In genomic region chr1:52919051-52919719, GRCh38 we compare ENCODE assay signal across 18 cellular contexts. TPM values are rescaled to one million over a fixed set of nuclear protein-coding genes. Genes with fewer than 3 reads are reported as not detected.
A peak's percentile ranks its signal among the peaks of the same experiment; 100 is the strongest.
DNase-seq lines count a peak whose midpoint lies in the region; ATAC-seq, FAIRE-seq and TF ChIP-seq lines count a peak whose summit lies in the region.
"Had no signal": no experiment of that assay in that cellular context is flagged by ENCODE, and none has a peak within 500 bp of the region (broad histone marks: within the 10 kb centered on the region; RNA-seq: fewer than 3 reads in every experiment).

No MANE protein-coding gene starts in this region.

- H3K4me3 Mint-ChIP-seq in T-cell (peak overlapping the region in 1 of 3 donors; percentile 59), GM23338 (no peak overlapping the region)
- H3K4me3 Mint-ChIP-seq in activated CD4-positive, alpha-beta T cell treated with anti-CD3 and anti-CD28 coated beads, Interleukin-2, amount 10 ng/mL, durations not matched to agents 7 days and 5 days: no peak overlapping the region

- H3K36me3 ChIP-seq in esophagus squamous epithelium (peaks cover 0 to 14% (median 0%) of the 10 kb centered on the region in 3 donors), small intestine (ENCODE audit: control insufficient read depth in 2 of 2, insufficient read depth in 2 of 2, low read length in 2 of 2) (no peaks in the 10 kb centered on the region), GM23338 (ENCODE audit: insufficient read depth) (no peaks in the 10 kb centered on the region)
- H3K36me3 ChIP-seq: pancreas had no signal

- DNase-seq in activated CD4-positive, CD25-positive, alpha-beta regulatory T cell treated with anti-CD3 and anti-CD28 coated beads, Interleukin-2, amount 50 U/mL, for 72 hours: no peak
- DNase-seq in T-cell (peak in 1 of 34 experiments; percentile 13), esophagus squamous epithelium (lab: John Stamatoyannopoulos, UW) (no peak), small intestine (peak; percentile 41), GM23338 (ENCODE audit: low spot score) (no peak), G401 (ENCODE audit: low spot score) (no peak)
- no peak for DNase-seq in activated CD4-positive, alpha-beta T cell treated with anti-CD3 and anti-CD28 coated beads, Interleukin-2, amount 10 ng/mL, durations not matched to agents 7 days and 5 days
- DNase-seq: activated naive CD4-positive, alpha-beta T cell treated with anti-CD3 and anti-CD28 coated beads, Interleukin-2, amount 50 U/mL, for 16 hours; C1 segment of cervical spinal cord; effector CD4-positive, alpha-beta T cell; left cardiac atrium; NCI-H2107; pancreas; SW 1271 had no signal

- H3K9me3 Mint-ChIP-seq in T-cell: no peaks in the 10 kb centered on the region
- no peaks in the 10 kb centered on the region for H3K9me3 Mint-ChIP-seq in activated CD4-positive, alpha-beta T cell treated with anti-CD3 and anti-CD28 coated beads, Interleukin-2, amount 10 ng/mL, durations not matched to agents 7 days and 5 days
- H3K9me3 Mint-ChIP-seq in GM23338: peaks cover 12% of the 10 kb centered on the region; the same call in 2 of the 3 replicates

- no peak for TF ChIP-seq POLR2A in esophagus squamous epithelium (IDR thresholded peaks at IDR 0.05)

- H3K36me3 Mint-ChIP-seq in T-cell (no peaks in the 10 kb centered on the region), GM23338 (ENCODE audit: low read depth) (peaks cover 7% of the 10 kb centered on the region; the same call in 2 of the 3 replicates)
- H3K36me3 Mint-ChIP-seq in activated CD4-positive, alpha-beta T cell treated with anti-CD3 and anti-CD28 coated beads, Interleukin-2, amount 10 ng/mL, durations not matched to agents 7 days and 5 days (ENCODE audit: low read depth): peaks cover 2% of the 10 kb centered on the region

- H3K9me3 ChIP-seq in esophagus squamous epithelium: no peaks in the 10 kb centered on the region
- no peaks in the 10 kb centered on the region for H3K9me3 ChIP-seq in small intestine (ENCODE audit: control insufficient read depth, low read depth)
- H3K9me3 ChIP-seq: pancreas had no signal

- H3K4me1 ChIP-seq in esophagus squamous epithelium (peaks cover 6 to 77% (median 16%) of the 10 kb centered on the region in 3 donors), small intestine (ENCODE audit: control insufficient read depth in 2 of 2, insufficient read depth in 1 of 2, low read depth in 1 of 2, low read length in 1 of 2) (peaks cover 0 to 3% of the 10 kb centered on the region in 2 donors), GM23338 (ENCODE audit: insufficient read depth) (no peaks in the 10 kb centered on the region)
- H3K4me1 ChIP-seq: pancreas had no signal

- H3F3A ChIP-seq in GM23338 (replicated peaks; ENCODE audit: low read depth): no peaks in the 10 kb centered on the region; the same call in 1 of the 2 replicates

- CTCF ChIA-PET in T-cell (lab: Charles Lee): interaction anchor here in 1 of 2 donors (0.6 kb wide), 2 partner anchors 117 to 366 kb away, joined by 3 read pairs; partner anchors contain the start of gene TUT4
- CTCF ChIA-PET in activated CD4-positive, alpha-beta T cell treated with anti-CD3 and anti-CD28 coated beads, Interleukin-2, amount 10 ng/mL, durations not matched to agents 7 days and 5 days (lab: Charles Lee): interaction anchor here (0.9 to 1.0 kb wide), 2 partner anchors 13 to 20 kb away, joined by 3 read pairs; no protein-coding TSS in a partner anchor

- no peaks in the 10 kb centered on the region for H3K27me3 Mint-ChIP-seq in T-cell
- H3K27me3 Mint-ChIP-seq in activated CD4-positive, alpha-beta T cell treated with anti-CD3 and anti-CD28 coated beads, Interleukin-2, amount 10 ng/mL, durations not matched to agents 7 days and 5 days: no peaks in the 10 kb centered on the region
- H3K27me3 Mint-ChIP-seq in GM23338 (ENCODE audit: insufficient read depth, low read depth, poor library complexity): peaks cover 30% of the 10 kb centered on the region

- intact Hi-C loops in esophagus squamous epithelium (cut with DNase I): no loop called here

- TF ChIP-seq CTCF in esophagus squamous epithelium (IDR thresholded peaks at IDR 0.05): no peak
- no peak for TF ChIP-seq CTCF in GM23338 (conservative IDR thresholded peaks at IDR 0.05; ENCODE audit: low read depth in 2 of 2)

- H3K4me3 ChIP-seq in esophagus squamous epithelium: no peak overlapping the region
- no peak overlapping the region for H3K4me3 ChIP-seq in small intestine (ENCODE audit: low read depth in 1 of 2, low read length in 2 of 2)
- H3K4me3 ChIP-seq in GM23338: no peak overlapping the region
- H3K4me3 ChIP-seq: pancreas, skin epidermis had no signal

- FAIRE-seq in small intestine (lab: Jason Lieb, UNC): no peak
- FAIRE-seq: A204.1, pancreas, RCC 7860 had no signal

- H3K27ac ChIP-seq in esophagus squamous epithelium (peak overlapping the region; percentile 36 to 93 (median 69)), small intestine (ENCODE audit: low read depth in 1 of 2, low read length in 1 of 2) (no peak overlapping the region), GM23338 (ENCODE audit: low read depth) (no peak overlapping the region)
- H3K27ac ChIP-seq: pancreas had no signal

- no peak overlapping the region for H3K4me2 ChIP-seq in GM23338

- peak overlapping the region; percentile 40 to 65 for H3K27ac Mint-ChIP-seq in T-cell
- H3K27ac Mint-ChIP-seq in activated CD4-positive, alpha-beta T cell treated with anti-CD3 and anti-CD28 coated beads, Interleukin-2, amount 10 ng/mL, durations not matched to agents 7 days and 5 days: no peak overlapping the region
- no peak overlapping the region for H3K27ac Mint-ChIP-seq in GM23338

- H3K9me2 ChIP-seq in GM23338 (ENCODE audit: insufficient read depth): no peaks in the 10 kb centered on the region

- ATAC-seq in activated CD4-positive, CD25-positive, alpha-beta regulatory T cell treated with anti-CD3 and anti-CD28 coated beads, Interleukin-2, amount 50 U/mL, for 24 hours: peak; percentile 33 to 37
- ATAC-seq in T-cell (replicated peaks in 1 of 4) (peak in 2 of 4 experiments; percentile 7 to 10), GM23338 (no peak)
- ATAC-seq: left cardiac atrium, pancreas had no signal

- in situ Hi-C loops in G401 (cut with HindIII; ENCODE audit: low sequenced_read_pairs): no loop called here

- POLR2A ChIA-PET in T-cell (lab: Charles Lee): interaction anchor here in 1 of 2 donors (0.7 kb wide), 1 partner anchor 13 kb away, joined by 3 read pairs; no protein-coding TSS in a partner anchor
- POLR2A ChIA-PET in activated CD4-positive, alpha-beta T cell treated with anti-CD3 and anti-CD28 coated beads, Interleukin-2, amount 10 ng/mL, durations not matched to agents 7 days and 5 days (lab: Charles Lee): no interaction called here

- no peaks in the 10 kb centered on the region for H3K79me2 ChIP-seq in GM23338 (replicated peaks; ENCODE audit: insufficient read depth)

- H3K4me1 Mint-ChIP-seq in T-cell (peaks cover 26 to 34% (median 31%) of the 10 kb centered on the region in 3 donors), GM23338 (no peaks in the 10 kb centered on the region)
- peaks cover 30% of the 10 kb centered on the region for H3K4me1 Mint-ChIP-seq in activated CD4-positive, alpha-beta T cell treated with anti-CD3 and anti-CD28 coated beads, Interleukin-2, amount 10 ng/mL, durations not matched to agents 7 days and 5 days

- H3K27me3 ChIP-seq in esophagus squamous epithelium (no peaks in the 10 kb centered on the region), small intestine (ENCODE audit: control insufficient read depth in 2 of 2, insufficient read depth in 2 of 2, low read length in 2 of 2) (no peaks in the 10 kb centered on the region), GM23338 (ENCODE audit: insufficient read depth) (peaks cover 35% of the 10 kb centered on the region)
- H3K27me3 ChIP-seq: pancreas had no signal

- H2AFZ ChIP-seq in GM23338: no peak overlapping the region

- 85 to 87% methylated on average over 7 of the region's 7 CpGs for WGBS in esophagus squamous epithelium, 2 donors
- 84 to 90% (median 90%) methylated on average over 7 of the region's 7 CpGs for WGBS in small intestine, 3 donors

- no peaks in the 10 kb centered on the region for H4K20me1 ChIP-seq in GM23338 (replicated peaks; ENCODE audit: insufficient read depth)

TF ChIP-seq in GM23338, 12 proteins besides CTCF, POLR2A, EP300 and RAD21 (continues in another document):
- TF ChIP-seq EZH2 (IDR thresholded peaks at IDR 0.05; ENCODE audit: low read depth, unreplicated experiment) (no peak), STAT1 (IDR thresholded peaks at IDR 0.05; ENCODE audit: unreplicated experiment) (no peak), EZH2phosphoT487 (IDR thresholded peaks at IDR 0.05; ENCODE audit: unreplicated experiment) (no peak), ETS1 (IDR thresholded peaks at IDR 0.05) (no peak), POLR2AphosphoS5 (IDR thresholded peaks at IDR 0.05; ENCODE audit: low read depth) (no peak), CREB1 (CRISPR knock-in tag; IDR thresholded peaks at IDR 0.05; ENCODE audit: low read depth) (no peak)

RNA-seq across cellular contexts. Expression of gene ECHDC2, which starts 2.4 kb away (rescaled TPM):
- total RNA-seq in T-cell (100 to 1,000 TPM; 126 to 166 (median 146) TPM), esophagus squamous epithelium (100 to 1,000 TPM in 1 of 4 donors, 10 to 100 TPM in 3; 57.8 to 101 (median 77.1) TPM)
- polyA plus RNA-seq in small intestine (100 to 1,000 TPM in 2 of 3 donors, 10 to 100 TPM in 1; 67.4 to 255 (median 219) TPM), GM23338 (2016; fragmentation: Nextera tagmentation; extraction: Ambion mirVana) (17.0 and 20.6 TPM in 2 replicates)
- 10 to 100 TPM; 75.7 to 84.5 TPM for total RNA-seq in activated CD4-positive, alpha-beta T cell treated with anti-CD3 and anti-CD28 coated beads, Interleukin-2, amount 10 ng/mL, durations not matched to agents 7 days and 5 days
- 16.7 and 17.8 TPM in 2 replicates for total RNA-seq in GM23338 (2014; rRNA removed; shearing (Covaris generic))
- total RNA-seq in G401 (2014; rRNA removed; shearing (Covaris generic)): 0.37 TPM in 1 of 2 replicates, not detected in the other

RNA-seq across cellular contexts. Expression of gene SCP2, which starts 7.9 kb away (rescaled TPM):
- total RNA-seq in T-cell: 10 to 100 TPM; 46.5 to 63.9 (median 51.8) TPM
- 100 to 1,000 TPM in 3 of 4 donors, 10 to 100 TPM in 1; 97.8 to 194 (median 118) TPM for total RNA-seq in esophagus squamous epithelium
- polyA plus RNA-seq in small intestine: 100 to 1,000 TPM; 239 to 852 (median 488) TPM
- 100 to 1,000 TPM in 1 of 2 experiments, 10 to 100 TPM in 1; 83.3 to 102 TPM for total RNA-seq in activated CD4-positive, alpha-beta T cell treated with anti-CD3 and anti-CD28 coated beads, Interleukin-2, amount 10 ng/mL, durations not matched to agents 7 days and 5 days
- total RNA-seq in GM23338 (2014; rRNA removed; shearing (Covaris generic)): 59.8 and 66.3 TPM in 2 replicates
- polyA plus RNA-seq in GM23338 (2016; fragmentation: Nextera tagmentation; extraction: Ambion mirVana): 95.3 and 116 TPM in 2 replicates
- 47.9 and 50.9 TPM in 2 replicates for total RNA-seq in G401 (2014; rRNA removed; shearing (Covaris generic))

Comparison
In these comparisons a context has a peak if more than half of its experiments do, and no peak if none do; other contexts are left out.
1. H3K27ac Mint-ChIP-seq: peak in T-cell (2 of 2); none in activated CD4-positive, alpha-beta T cell treated with anti-CD3 and anti-CD28 coated beads, Interleukin-2, amount 10 ng/mL, durations not matched to agents 7 days and 5 days (single experiment) and GM23338 (single experiment).
2. H3K27ac ChIP-seq: peak in esophagus squamous epithelium (4 of 4); none in small intestine (0 of 2) and GM23338 (single experiment).
3. RNA of gene ECHDC2, which starts 2.4 kb away (total RNA-seq): 126 to 166 TPM in T-cell, 75.7 to 84.5 TPM in activated CD4-positive, alpha-beta T cell treated with anti-CD3 and anti-CD28 coated beads, Interleukin-2, amount 10 ng/mL, durations not matched to agents 7 days and 5 days, 57.8 to 101 TPM in esophagus squamous epithelium and 16.7 to 17.8 TPM in GM23338; 0.37 TPM in G401; every median in the first group is over 10 times any median in the second.